Comparison of ENCODE assay signal across 8 cellular contexts in genomic region chr2:238061310-238062202, GRCh38. TPM values are rescaled to one million over a fixed set of nuclear protein-coding genes. Genes with fewer than 3 reads are reported as not detected.
DNase-seq lines count a peak whose midpoint lies in the region; ATAC-seq, FAIRE-seq and TF ChIP-seq lines count a peak whose summit lies in the region.

No MANE protein-coding gene starts in this region.

- no peaks in the 10 kb centered on the region for H3K9me3 ChIP-seq in K562 (replicated peaks; ENCODE audit: control insufficient read depth, insufficient read depth, low read depth, low read length)

- peak overlapping the region; percentile 75 for H3K27ac ChIP-seq in K562 (ENCODE audit: extremely low read depth, low read depth, low read length)

- DNase-seq in COLO668 (lab: John Stamatoyannopoulos, UW; ENCODE audit: unreplicated experiment) (peak; percentile 65), HK-2 (ENCODE audit: unreplicated experiment) (peak; percentile 56), RPMI8226 (peak; percentile 42), K562 (ENCODE audit: extremely low read depth in 1 of 4, low spot score in 3 of 4) (peak; percentile 20 to 51 (median 29)), islet precursor cell (peak; percentile 75), NCI-H1930 (lab: John Stamatoyannopoulos, UW) (no peak)
- DNase-seq in stimulated activated CD4-positive, alpha-beta T cell treated with anti-CD3 and anti-CD28 coated beads, Interleukin-4, amount 100 ng/mL, for 1 hour = peak; percentile 41

- H3K9ac ChIP-seq in K562 (ENCODE audit: insufficient read depth in 1 of 2, low read depth in 2 of 2, low read length in 2 of 2) = peak overlapping the region; percentile 85 to 92

- TF ChIP-seq EP300 in K562 (IDR thresholded peaks at IDR 0.05; ENCODE audit: low read length) = no peak

- in situ Hi-C loops in K562 (cut with MboI) = no loop called here

- intact Hi-C loops in K562 (cut with micrococcal nuclease) = no loop called here

- peak overlapping the region; percentile 83 for H2AFZ ChIP-seq in K562 (ENCODE audit: low read depth, low read length)

- H3K36me3 ChIP-seq in K562 (ENCODE audit: control insufficient read depth, insufficient read depth, low read length) = peaks cover 30% of the 10 kb centered on the region

- BruUV-seq in K562 (replicated peaks; lab: Mats Ljungman, UMichigan) = TSS peak; percentile 55

- H4K20me1 ChIP-seq in K562 (replicated peaks; ENCODE audit: control insufficient read depth, insufficient read depth, low read length) = no peaks in the 10 kb centered on the region

- H3K27me3 ChIP-seq in K562 (ENCODE audit: control insufficient read depth in 2 of 2, insufficient read depth in 2 of 2, low read length in 2 of 2) = no peaks in the 10 kb centered on the region

- WGBS in K562 (ENCODE audit: insufficient coverage, low coverage, missing lambda C conversion rate) = 0% methylated on average over 22 of the region's 30 CpGs

- peak overlapping the region; percentile 74 for H3K4me3 ChIP-seq in K562

- peak; percentile 37 for FAIRE-seq in K562 (lab: Jason Lieb, UNC)

- peaks cover 4 to 9% of the 10 kb centered on the region in 2 experiments; a peak in 4 of 5 replicates for H3K4me1 ChIP-seq in K562 (replicated peaks in 1 of 2; ENCODE audit: control insufficient read depth in 2 of 2, insufficient read depth in 2 of 2, low read length in 2 of 2)

- H3K79me2 ChIP-seq in K562 (ENCODE audit: control insufficient read depth, insufficient read depth, low read length) = peaks cover 40% of the 10 kb centered on the region

- CTCF ChIA-PET in K562 (lab: Yijun Ruan, JAX; ENCODE audit: low intra/inter-chr PET ratio) = no interaction called here

- TF ChIP-seq POLR2A in K562 (conservative IDR thresholded peaks at IDR 0.05) = no peak

- no peaks in the 10 kb centered on the region for H3K9me1 ChIP-seq in K562 (ENCODE audit: control insufficient read depth, insufficient read depth, low read length)

- peak; percentile 12 for ATAC-seq in GM19328 (IDR thresholded peaks at IDR 0.05; ENCODE audit: unreplicated experiment)
- peak; percentile 27 for ATAC-seq in K562

- peak overlapping the region; percentile 80 for H3K4me2 ChIP-seq in K562 (ENCODE audit: insufficient read depth, low read length)

- no peak for TF ChIP-seq RAD21 in K562 (CRISPR knock-in tag; conservative IDR thresholded peaks at IDR 0.05 in 1 of 2, IDR thresholded peaks at IDR 0.05 in 1 of 2)

- no peak for TF ChIP-seq CTCF in K562 (IDR thresholded peaks at IDR 0.05 in 2 of 3, conservative IDR thresholded peaks at IDR 0.05 in 1 of 3; ENCODE audit: insufficient read depth in 2 of 3, low read depth in 1 of 3, low read length in 3 of 3)

- POLR2A ChIA-PET in K562 (lab: Yijun Ruan, JAX) = interaction anchor here (0.7 to 1.1 kb wide), 5 partner anchors 14 to 148 kb away, joined by 3 read pairs; no protein-coding TSS in a partner anchor

TF ChIP-seq in K562, 482 proteins besides CTCF, POLR2A, EP300 and RAD21 (continues in another document):
- no peak for TF ChIP-seq BMI1 (IDR thresholded peaks at IDR 0.05; ENCODE audit: low read length)
- no peak for TF ChIP-seq POU5F1 (IDR thresholded peaks at IDR 0.05; ENCODE audit: borderline replicate concordance, low read depth, low read length, partially characterized antibody)
- TF ChIP-seq TFAP4 (CRISPR knock-in tag; IDR thresholded peaks at IDR 0.05; ENCODE audit: borderline replicate concordance) = peak; percentile 57; the same call in 1 of the 2 replicates
- peak in 1 of 3 experiments; percentile 36 for TF ChIP-seq YY1 (IDR thresholded peaks at IDR 0.05; ENCODE audit: borderline replicate concordance in 1 of 3, control insufficient read depth in 1 of 3, extremely low read depth in 1 of 3, insufficient read depth in 3 of 3, insufficient read length in 1 of 3, insufficient replicate concordance in 2 of 3, low read depth in 1 of 3, low read length in 2 of 3)
- peak; percentile 25; the same call in 1 of the 2 replicates for TF ChIP-seq USF1 (CRISPR knock-in tag; IDR thresholded peaks at IDR 0.05)
- peak; percentile 41; the same call in 1 of the 2 replicates for TF ChIP-seq MAX (CRISPR knock-in tag; IDR thresholded peaks at IDR 0.05)

RNA-seq across cellular contexts. Expression of gene SCLY, which starts 0.8 kb away (rescaled TPM):
- 81.0 and 87.4 TPM in 2 replicates for total RNA-seq in K562 (2011; cell fraction: chromatin; rRNA removed; ENCODE audit: low replicate concordance)
- total RNA-seq in K562 (2011; cell fraction: nucleolus; rRNA removed) = 56.5 and 64.7 TPM in 2 replicates
- total RNA-seq in K562 (2011; cell fraction: nucleoplasm; rRNA removed) = 82.6 and 125 TPM in 2 replicates
- 22.3 and 32.0 TPM in 2 replicates for total RNA-seq in K562 (2014; rRNA removed)
- 18.7 and 21.1 TPM in 2 replicates for total RNA-seq in K562 (2014; rRNA removed; fragmentation: Illumina TruSeq; extraction: Trizol)
- total RNA-seq in K562 (2015; rRNA removed; fragmentation: Illumina TruSeq; extraction: Trizol) = 18.6 TPM in 2 replicates
- 32.2 and 38.2 TPM in 2 replicates for total RNA-seq in K562 (2021)
- polyA plus RNA-seq in K562 (2011; rRNA removed) = 15.6 and 17.1 TPM in 2 replicates
- polyA plus RNA-seq in K562 (2011; cell fraction: cytosol; rRNA removed) = 14.7 and 24.8 TPM in 2 replicates
- 41.4 and 66.7 TPM in 2 replicates for polyA plus RNA-seq in K562 (2011; cell fraction: nucleus; rRNA removed)
- polyA plus RNA-seq in K562 (2012) = 22.6 and 23.3 TPM in 2 replicates
- 20.8 and 26.7 TPM in 2 replicates for polyA plus RNA-seq in K562 (2014; fragmentation: Illumina TruSeq; extraction: Trizol)
- polyA plus RNA-seq in K562 (2014; fragmentation: Nextera tagmentation; extraction: Ambion mirVana) = 1 to 10 TPM; 2.6 to 4.1 TPM
- 23.9 and 27.4 TPM in 2 replicates for polyA plus RNA-seq in K562 (2014; rRNA removed)
- polyA minus RNA-seq in K562 (2011; rRNA and poly(A)+ RNA removed) = 15.6 and 16.8 TPM in 2 replicates
- 15.5 and 16.5 TPM in 2 replicates for polyA minus RNA-seq in K562 (2011; cell fraction: cytosol; rRNA and poly(A)+ RNA removed)
- 26.5 and 33.8 TPM in 2 replicates for polyA minus RNA-seq in K562 (2011; cell fraction: nucleus; rRNA and poly(A)+ RNA removed)

RNA-seq across cellular contexts. Expression of gene ESPNL, which starts 38.6 kb away (rescaled TPM):
- 0.30 TPM in 1 of 2 replicates, not detected in the other for total RNA-seq in K562 (2011; cell fraction: chromatin; rRNA removed; ENCODE audit: low replicate concordance)
- total RNA-seq in K562 (2011; cell fraction: nucleolus; rRNA removed) = 0.26 and 0.33 TPM in 2 replicates
- 0.07 TPM in 1 of 2 replicates, not detected in the other for total RNA-seq in K562 (2011; cell fraction: nucleoplasm; rRNA removed)
- total RNA-seq in K562 (2014; rRNA removed) = 0.04 and 0.09 TPM in 2 replicates
- total RNA-seq in K562 (2014; rRNA removed; fragmentation: Illumina TruSeq; extraction: Trizol) = not detected in 2 replicates
- total RNA-seq in K562 (2015; rRNA removed; fragmentation: Illumina TruSeq; extraction: Trizol) = 0.04 TPM in 2 replicates
- 0.04 and 0.09 TPM in 2 replicates for total RNA-seq in K562 (2021)
- 0.04 and 0.07 TPM in 2 replicates for polyA plus RNA-seq in K562 (2011; rRNA removed)
- 0.13 and 0.30 TPM in 2 replicates for polyA plus RNA-seq in K562 (2011; cell fraction: cytosol; rRNA removed)
- polyA plus RNA-seq in K562 (2011; cell fraction: nucleus; rRNA removed) = 0.28 and 0.55 TPM in 2 replicates
- 0.06 and 0.10 TPM in 2 replicates for polyA plus RNA-seq in K562 (2012)
- polyA plus RNA-seq in K562 (2014; fragmentation: Illumina TruSeq; extraction: Trizol) = 0.03 and 0.08 TPM in 2 replicates
- not detected for polyA plus RNA-seq in K562 (2014; fragmentation: Nextera tagmentation; extraction: Ambion mirVana)
- polyA plus RNA-seq in K562 (2014; rRNA removed) = 0.05 TPM in 1 of 2 replicates, not detected in the other
- not detected in 2 replicates for polyA minus RNA-seq in K562 (2011; rRNA and poly(A)+ RNA removed)
- polyA minus RNA-seq in K562 (2011; cell fraction: cytosol; rRNA and poly(A)+ RNA removed) = not detected in 2 replicates
- 0.44 and 0.94 TPM in 2 replicates for polyA minus RNA-seq in K562 (2011; cell fraction: nucleus; rRNA and poly(A)+ RNA removed)

Comparison
In these comparisons a context has a peak if more than half of its experiments do, and no peak if none do; other contexts are left out.
1. DNase-seq: peak in COLO668 (single experiment), HK-2 (single experiment), RPMI8226 (single experiment), K562 (4 of 4), islet precursor cell (single experiment) and stimulated activated CD4-positive, alpha-beta T cell treated with anti-CD3 and anti-CD28 coated beads, Interleukin-4, amount 100 ng/mL, for 1 hour (single experiment); none in NCI-H1930 (0 of 2).